Comparison of ENCODE assay signal across 9 cellular contexts in genomic region chr2:127650041-127650784, GRCh38. TPM values are rescaled to one million over a fixed set of nuclear protein-coding genes. Genes with fewer than 3 reads are reported as not detected.
DNase-seq lines count a peak whose midpoint lies in the region; ATAC-seq, FAIRE-seq and TF ChIP-seq lines count a peak whose summit lies in the region.
"Had no signal": no experiment of that assay in that cellular context is flagged by ENCODE, and none has a peak within 500 bp of the region (broad histone marks: within the 10 kb centered on the region; RNA-seq: fewer than 3 reads in every experiment).

No MANE protein-coding gene starts in this region.

- H3K36me3 ChIP-seq in RWPE2 (ENCODE audit: low read depth) = no peaks in the 10 kb centered on the region
- no peaks in the 10 kb centered on the region for H3K36me3 ChIP-seq in kidney (ENCODE audit: control insufficient read depth in 1 of 2, insufficient read depth in 2 of 2, low read length in 2 of 2)

- FAIRE-seq in kidney (lab: Jason Lieb, UNC) = no peak

- no peaks in the 10 kb centered on the region for H3K27me3 ChIP-seq in RWPE2 (ENCODE audit: insufficient read depth, poor library complexity, severe bottlenecking)

- H3K27ac ChIP-seq in RWPE2 (ENCODE audit: poor library complexity, severe bottlenecking) (no peak overlapping the region), kidney (ENCODE audit: low read depth in 2 of 2, low read length in 2 of 2) (no peak overlapping the region), substantia nigra (ENCODE audit: low read depth, low read length, poor library complexity, severe bottlenecking) (peak overlapping the region; percentile 95)

- no peak overlapping the region for H3K4me3 ChIP-seq in RWPE2 (ENCODE audit: severe bottlenecking)
- no peak overlapping the region for H3K4me3 ChIP-seq in kidney (ENCODE audit: low read length in 2 of 2)

- intact Hi-C loops in kidney (cut with DNase I) = no loop called here

- no peak for DNase-seq in RWPE2 (ENCODE audit: low spot score)
- peak; percentile 65 for DNase-seq in kidney
- no peak for DNase-seq in substantia nigra (lab: John Stamatoyannopoulos, UW)
- DNase-seq in HK-2 (ENCODE audit: unreplicated experiment) = no peak
- no peak for DNase-seq in mucosa of gallbladder (ENCODE audit: low spot score)
- DNase-seq in ecto neural progenitor cell (ENCODE audit: low spot score) = no peak

- no peak overlapping the region for H3K9ac ChIP-seq in kidney (ENCODE audit: low read length in 2 of 2)

- H3K9me3 ChIP-seq in RWPE2 (ENCODE audit: severe bottlenecking) (no peaks in the 10 kb centered on the region), kidney (ENCODE audit: control insufficient read depth in 1 of 2, low read length in 2 of 2) (no peaks in the 10 kb centered on the region)

- H3K4me1 ChIP-seq in RWPE2 (ENCODE audit: insufficient read depth, poor library complexity, severe bottlenecking) (peaks cover 11% of the 10 kb centered on the region), kidney (ENCODE audit: control insufficient read depth in 1 of 2, insufficient read depth in 1 of 2, low read depth in 1 of 2, low read length in 2 of 2) (peaks cover 6 to 20% of the 10 kb centered on the region in 2 donors)

- TF ChIP-seq CTCF in RWPE2 (IDR thresholded peaks at IDR 0.05; ENCODE audit: poor library complexity, severe bottlenecking) (peak; percentile 56), kidney (IDR thresholded peaks at IDR 0.05; ENCODE audit: borderline replicate concordance, extremely low read depth, insufficient read depth) (no peak)

- ATAC-seq in GM19395 (IDR thresholded peaks at IDR 0.05; ENCODE audit: unreplicated experiment) (peak; percentile 26), RWPE2 (ENCODE audit: low read depth) (no peak), GM19328 (IDR thresholded peaks at IDR 0.05; ENCODE audit: unreplicated experiment) (no peak)

RNA-seq across cellular contexts. Expression of gene GPR17, which starts 4.3 kb away (rescaled TPM):
- total RNA-seq in kidney = 0.50 TPM
- 0.39 TPM for polyA plus RNA-seq in kidney (ENCODE audit: insufficient read depth, low read depth, low replicate concordance)
- 0.17 TPM for total RNA-seq in mucosa of gallbladder
- total RNA-seq: fibroblast of lung had no signal
- polyA plus RNA-seq: fibroblast of lung had no signal

RNA-seq across cellular contexts. Expression of gene LIMS2, which starts 25.1 kb away (rescaled TPM):
- total RNA-seq in kidney (101 TPM), mucosa of gallbladder (104 TPM)
- 107 TPM for polyA plus RNA-seq in kidney (ENCODE audit: insufficient read depth, low read depth, low replicate concordance)

RNA-seq across cellular contexts. Expression of gene SFT2D3, which starts 51.1 kb away (rescaled TPM):
- 9.3 TPM for total RNA-seq in kidney
- 5.1 TPM for polyA plus RNA-seq in kidney (ENCODE audit: insufficient read depth, low read depth, low replicate concordance)
- 7.2 TPM for total RNA-seq in mucosa of gallbladder
